In genomic region chr12:82857276-82857675, GRCh38 we compare ENCODE assay signal across 1 cellular context.
TF ChIP-seq lines count a peak whose summit lies in the region.

No MANE protein-coding gene starts in this region.

TF ChIP-seq in WTC11, 78 proteins besides CTCF, POLR2A, EP300 and RAD21 (continued from another document):
- TF ChIP-seq ELF4 (CRISPR knock-in tag; IDR thresholded peaks at IDR 0.05; ENCODE audit: low read depth) (no peak), ZNF416 (CRISPR knock-in tag; IDR thresholded peaks at IDR 0.05) (no peak), E2F4 (CRISPR knock-in tag; IDR thresholded peaks at IDR 0.05; ENCODE audit: borderline replicate concordance, low read depth) (no peak), NR3C1 (CRISPR knock-in tag; conservative IDR thresholded peaks at IDR 0.05; ENCODE audit: low read depth) (no peak), ETV6 (CRISPR knock-in tag; IDR thresholded peaks at IDR 0.05) (no peak), ZNF423 (CRISPR knock-in tag; IDR thresholded peaks at IDR 0.05) (no peak), TCF7 (CRISPR knock-in tag; IDR thresholded peaks at IDR 0.05; ENCODE audit: low read depth) (no peak), FOXP4 (CRISPR knock-in tag; IDR thresholded peaks at IDR 0.05) (no peak), ZNF263 (CRISPR knock-in tag; IDR thresholded peaks at IDR 0.05; ENCODE audit: low read depth) (no peak), IRF2 (CRISPR knock-in tag; IDR thresholded peaks at IDR 0.05; ENCODE audit: borderline replicate concordance, low read depth) (no peak), E2F5 (CRISPR knock-in tag; IDR thresholded peaks at IDR 0.05) (no peak), CBFB (CRISPR knock-in tag; IDR thresholded peaks at IDR 0.05; ENCODE audit: low read depth) (no peak)
